7 cellular contexts compared by ENCODE assay signal in genomic region chrX:75272823-75273222, GRCh38. TPM values are rescaled to one million over a fixed set of nuclear protein-coding genes. Genes with fewer than 3 reads are reported as not detected.
DNase-seq lines count a peak whose midpoint lies in the region; ATAC-seq, FAIRE-seq and TF ChIP-seq lines count a peak whose summit lies in the region.
"Not testable (repeated sequence)": the region's sequence is repeated elsewhere in the genome, so short reads cannot be mapped to it uniquely, and the experiment has no call there.

No MANE protein-coding gene starts in this region.

- TF ChIP-seq EP300 in K562 (IDR thresholded peaks at IDR 0.05; ENCODE audit: low read length); HepG2 (IDR thresholded peaks at IDR 0.05; ENCODE audit: low read depth in 2 of 2, low read length in 2 of 2); HepG2 (CRISPR knock-in tag; IDR thresholded peaks at IDR 0.05; ENCODE audit: borderline replicate concordance): not testable (repeated sequence)

- not testable (repeated sequence) for H2AFZ ChIP-seq in SU-DHL-6 (ENCODE audit: low read depth, low read length, severe bottlenecking); K562 (ENCODE audit: low read depth, low read length); HepG2 (ENCODE audit: low read length)
- H2AFZ ChIP-seq in neuronal stem cell (ENCODE audit: low read length) = peak overlapping the region; percentile 87

- not testable (repeated sequence) for FAIRE-seq in K562 (lab: Jason Lieb, UNC); HepG2 (lab: Jason Lieb, UNC)

- H3K4me1 Mint-ChIP-seq in CD4-positive, alpha-beta memory T cell = peaks cover 16 to 50% (median 34%) of the 10 kb centered on the region in 4 donors
- peaks cover 32% of the 10 kb centered on the region for H3K4me1 Mint-ChIP-seq in activated CD4-positive, alpha-beta memory T cell treated with anti-CD3 and anti-CD28 coated beads for 36 hours (ENCODE audit: low read depth)
- H3K4me1 Mint-ChIP-seq in activated naive CD4-positive, alpha-beta T cell treated with anti-CD3 and anti-CD28 coated beads for 36 hours (ENCODE audit: low read depth) = peaks cover 36% of the 10 kb centered on the region

- H2BK120ac ChIP-seq in neuronal stem cell (ENCODE audit: low read depth, low read length) = not testable (repeated sequence)

- H3K9ac ChIP-seq in SU-DHL-6 (ENCODE audit: low read length); K562 (ENCODE audit: insufficient read depth in 1 of 2, low read depth in 2 of 2, low read length in 2 of 2); HepG2 (ENCODE audit: insufficient read depth, low read depth, low read length); neuronal stem cell (ENCODE audit: low read depth, low read length, poor library complexity): not testable (repeated sequence)

- H3K27me3 Mint-ChIP-seq in CD4-positive, alpha-beta memory T cell; activated CD4-positive, alpha-beta memory T cell treated with anti-CD3 and anti-CD28 coated beads for 36 hours; activated naive CD4-positive, alpha-beta T cell treated with anti-CD3 and anti-CD28 coated beads for 36 hours (ENCODE audit: low read depth): not testable (repeated sequence)

- H3K14ac ChIP-seq in neuronal stem cell (ENCODE audit: low read length) = not testable (repeated sequence)

- not testable (repeated sequence) for H3K79me1 ChIP-seq in neuronal stem cell (ENCODE audit: low read depth, low read length)

- H2BK15ac ChIP-seq in neuronal stem cell (ENCODE audit: low read length) = not testable (repeated sequence)

- H3K9me1 ChIP-seq in K562 (ENCODE audit: control insufficient read depth, insufficient read depth, low read length) = not testable (repeated sequence)

- H3K36me3 ChIP-seq in CD4-positive, alpha-beta memory T cell (ENCODE audit: insufficient read depth, low read length); SU-DHL-6 (ENCODE audit: low read length); K562 (ENCODE audit: control insufficient read depth, insufficient read depth, low read length); HepG2 (replicated peaks in 1 of 2; ENCODE audit: control insufficient read depth in 1 of 2, insufficient read depth in 2 of 2, low read length in 2 of 2); neuronal stem cell (replicated peaks in 1 of 2; ENCODE audit: control insufficient read depth in 2 of 2, insufficient read depth in 2 of 2, low read length in 2 of 2): not testable (repeated sequence)

- H3K4me2 ChIP-seq in SU-DHL-6 (ENCODE audit: low read depth, low read length, poor library complexity, severe bottlenecking) (peak overlapping the region; percentile 84), HepG2 (ENCODE audit: low read depth, low read length) (peak overlapping the region; percentile 64; the same call in 1 of the 2 replicates)
- H3K4me2 ChIP-seq in K562 (ENCODE audit: insufficient read depth, low read length); neuronal stem cell (ENCODE audit: insufficient read depth, low read length, poor library complexity, severe bottlenecking): not testable (repeated sequence)

- DNase-seq in CD4-positive, alpha-beta memory T cell; activated CD4-positive, alpha-beta memory T cell treated with anti-CD3 and anti-CD28 coated beads for 36 hours; activated naive CD4-positive, alpha-beta T cell treated with anti-CD3 and anti-CD28 coated beads for 36 hours; K562 (ENCODE audit: extremely low read depth in 1 of 4, low spot score in 3 of 4); HepG2 (ENCODE audit: low spot score); neuronal stem cell (ENCODE audit: low spot score): not testable (repeated sequence)

- H3K27me3 ChIP-seq in CD4-positive, alpha-beta memory T cell (ENCODE audit: insufficient read depth, low read length); SU-DHL-6 (ENCODE audit: low read length); K562 (ENCODE audit: control insufficient read depth in 2 of 2, insufficient read depth in 2 of 2, low read length in 2 of 2); HepG2 (ENCODE audit: control insufficient read depth in 1 of 2, insufficient read depth in 2 of 2, low read length in 2 of 2); neuronal stem cell (ENCODE audit: control insufficient read depth in 3 of 3, insufficient read depth in 3 of 3, low read depth in 1 of 3, low read length in 3 of 3): not testable (repeated sequence)

- H4K91ac ChIP-seq in neuronal stem cell (ENCODE audit: low read depth, low read length, poor library complexity) = not testable (repeated sequence)

- H4K20me1 ChIP-seq in SU-DHL-6 (ENCODE audit: low read depth, low read length); K562 (replicated peaks; ENCODE audit: control insufficient read depth, insufficient read depth, low read length); HepG2 (ENCODE audit: insufficient read depth, low read length): not testable (repeated sequence)

- H3K4me3 Mint-ChIP-seq in CD4-positive, alpha-beta memory T cell = peak overlapping the region in 6 of 8 donors; percentile 88 to 97 (median 94)
- H3K4me3 Mint-ChIP-seq in activated CD4-positive, alpha-beta memory T cell treated with anti-CD3 and anti-CD28 coated beads for 36 hours = peak overlapping the region; percentile 48
- H3K4me3 Mint-ChIP-seq in activated naive CD4-positive, alpha-beta T cell treated with anti-CD3 and anti-CD28 coated beads for 36 hours = peak overlapping the region; percentile 85

- in situ Hi-C loops in K562 (cut with MboI); HepG2 (cut with HindIII; ENCODE audit: extremely low pct_ligation_motif_present, low pct_unique_long_range_greater_than_20kb): not testable (repeated sequence)

- H3K79me2 ChIP-seq in SU-DHL-6 (ENCODE audit: insufficient read depth, low read length) = peaks cover 29% of the 10 kb centered on the region
- H3K79me2 ChIP-seq in K562 (ENCODE audit: control insufficient read depth, insufficient read depth, low read length) = peaks cover 31% of the 10 kb centered on the region
- H3K79me2 ChIP-seq in HepG2 (ENCODE audit: insufficient read depth, low read length) = not testable (repeated sequence)

- not testable (repeated sequence) for H3K18ac ChIP-seq in neuronal stem cell (ENCODE audit: low read length)

- H3K9me3 ChIP-seq in CD4-positive, alpha-beta memory T cell (ENCODE audit: control insufficient read depth in 1 of 2, low read length in 2 of 2); SU-DHL-6 (ENCODE audit: insufficient read depth, low read length); K562 (replicated peaks; ENCODE audit: control insufficient read depth, insufficient read depth, low read depth, low read length); HepG2 (ENCODE audit: low read length); neuronal stem cell (replicated peaks in 1 of 2; ENCODE audit: control insufficient read depth in 2 of 2, insufficient read depth in 1 of 2, low read depth in 1 of 2, low read length in 2 of 2): not testable (repeated sequence)

- H3K9me2 ChIP-seq in SU-DHL-6 (replicated peaks; ENCODE audit: insufficient read depth, low read length) = not testable (repeated sequence)

- TF ChIP-seq CTCF in SU-DHL-6 (IDR thresholded peaks at IDR 0.05; ENCODE audit: insufficient read depth, low read length, poor library complexity, severe bottlenecking); K562 (IDR thresholded peaks at IDR 0.05 in 2 of 3, conservative IDR thresholded peaks at IDR 0.05 in 1 of 3; ENCODE audit: insufficient read depth in 2 of 3, low read depth in 1 of 3, low read length in 3 of 3); HepG2 (CRISPR knock-in tag; IDR thresholded peaks at IDR 0.05): not testable (repeated sequence)

- not testable (repeated sequence) for H3K9me3 Mint-ChIP-seq in CD4-positive, alpha-beta memory T cell; activated CD4-positive, alpha-beta memory T cell treated with anti-CD3 and anti-CD28 coated beads for 36 hours; activated naive CD4-positive, alpha-beta T cell treated with anti-CD3 and anti-CD28 coated beads for 36 hours

- intact Hi-C loops in CD4-positive, alpha-beta memory T cell (cut with micrococcal nuclease) = loop anchor here (5.0 to 10.0 kb wide), 3 partner anchors 249 to 1152 kb away; partner anchors contain the start of genes MAGEE1 and ZDHHC15
- intact Hi-C loops in activated CD4-positive, alpha-beta memory T cell treated with anti-CD3 and anti-CD28 coated beads for 36 hours (cut with micrococcal nuclease) = loop anchor here (1.0 kb wide), 1 partner anchor 117 kb away; the partner anchor contains the start of gene ABCB7
- intact Hi-C loops in activated naive CD4-positive, alpha-beta T cell treated with anti-CD3 and anti-CD28 coated beads for 36 hours (cut with micrococcal nuclease) = loop anchor here (5.0 to 10.0 kb wide), 4 partner anchors 351 to 1328 kb away; no protein-coding TSS in a partner anchor
- intact Hi-C loops in K562 (cut with micrococcal nuclease) = loop anchor here (10.0 kb wide), 1 partner anchor 58 kb away; no protein-coding TSS in a partner anchor
- intact Hi-C loops in HepG2 (cut with micrococcal nuclease; ENCODE audit: unreplicated experiment) = loop anchor here (5.0 kb wide), 1 partner anchor 116 kb away; the partner anchor contains the start of gene ABCB7

- H3K27ac ChIP-seq in CD4-positive, alpha-beta memory T cell (ENCODE audit: low read depth, low read length) = peak overlapping the region; percentile 83
- H3K27ac ChIP-seq in SU-DHL-6 (ENCODE audit: low read depth, low read length); K562 (ENCODE audit: extremely low read depth, low read depth, low read length); HepG2 (ENCODE audit: extremely low read length, insufficient read depth, low read length); neuronal stem cell (replicated peaks; ENCODE audit: low read length): not testable (repeated sequence)

- POLR2A ChIA-PET in CD4-positive, alpha-beta memory T cell (lab: Charles Lee; ENCODE audit: partially characterized antibody) = interaction anchor here (1.5 kb wide), 1 partner anchor 981 kb away, joined by 4 read pairs; no protein-coding TSS in a partner anchor
- POLR2A ChIA-PET in activated CD4-positive, alpha-beta memory T cell treated with anti-CD3 and anti-CD28 coated beads for 36 hours (lab: Charles Lee); K562 (lab: Yijun Ruan, JAX); HepG2 (lab: Yijun Ruan, JAX): not testable (repeated sequence)

- CTCF ChIA-PET in CD4-positive, alpha-beta memory T cell (lab: Charles Lee; ENCODE audit: partially characterized antibody) = interaction anchor here (0.8 to 1.1 kb wide), 2 partner anchors 16 to 20 kb away, joined by 3 read pairs; no protein-coding TSS in a partner anchor
- CTCF ChIA-PET in activated CD4-positive, alpha-beta memory T cell treated with anti-CD3 and anti-CD28 coated beads for 36 hours (lab: Charles Lee); activated naive CD4-positive, alpha-beta T cell treated with anti-CD3 and anti-CD28 coated beads for 36 hours (lab: Charles Lee); K562 (lab: Yijun Ruan, JAX; ENCODE audit: low intra/inter-chr PET ratio); HepG2 (lab: Yijun Ruan, JAX; ENCODE audit: low intra/inter-chr PET ratio, low total read pairs): not testable (repeated sequence)

- peaks cover 0 to 10% of the 10 kb centered on the region in 2 donors for H3K36me3 Mint-ChIP-seq in CD4-positive, alpha-beta memory T cell
- not testable (repeated sequence) for H3K36me3 Mint-ChIP-seq in activated CD4-positive, alpha-beta memory T cell treated with anti-CD3 and anti-CD28 coated beads for 36 hours; activated naive CD4-positive, alpha-beta T cell treated with anti-CD3 and anti-CD28 coated beads for 36 hours (ENCODE audit: low read depth)

- H3K27ac Mint-ChIP-seq in CD4-positive, alpha-beta memory T cell = peak overlapping the region; percentile 91 to 98 (median 94)
- H3K27ac Mint-ChIP-seq in activated CD4-positive, alpha-beta memory T cell treated with anti-CD3 and anti-CD28 coated beads for 36 hours = peak overlapping the region; percentile 92
- H3K27ac Mint-ChIP-seq in activated naive CD4-positive, alpha-beta T cell treated with anti-CD3 and anti-CD28 coated beads for 36 hours = peak overlapping the region; percentile 79

- not testable (repeated sequence) for H3K4ac ChIP-seq in neuronal stem cell (ENCODE audit: low read length)

- not testable (repeated sequence) for H2AK5ac ChIP-seq in neuronal stem cell (ENCODE audit: low read depth, low read length)

- BruUV-seq in K562 (replicated peaks; lab: Mats Ljungman, UMichigan); HepG2 (replicated peaks; lab: Mats Ljungman, UMichigan): not testable (repeated sequence)

- not testable (repeated sequence) for ATAC-seq in K562, HepG2

- H3K23ac ChIP-seq in neuronal stem cell (ENCODE audit: low read depth, low read length, poor library complexity) = not testable (repeated sequence)

- TF ChIP-seq POLR2A in K562 (conservative IDR thresholded peaks at IDR 0.05); HepG2 (IDR thresholded peaks at IDR 0.05; ENCODE audit: insufficient read depth in 1 of 2, low read depth in 2 of 2, low read length in 2 of 2): not testable (repeated sequence)

- H3K4me1 ChIP-seq in CD4-positive, alpha-beta memory T cell (ENCODE audit: insufficient read depth, low read length) = peaks cover 37% of the 10 kb centered on the region
- H3K4me1 ChIP-seq in K562 (replicated peaks in 1 of 2; ENCODE audit: control insufficient read depth in 2 of 2, insufficient read depth in 2 of 2, low read length in 2 of 2); HepG2 (ENCODE audit: insufficient read depth, low read length); neuronal stem cell (ENCODE audit: control insufficient read depth in 2 of 2, insufficient read depth in 1 of 2, low read depth in 1 of 2, low read length in 2 of 2): not testable (repeated sequence)

- not testable (repeated sequence) for H2BK5ac ChIP-seq in neuronal stem cell (ENCODE audit: low read length)

- not testable (repeated sequence) for H2BK12ac ChIP-seq in neuronal stem cell (ENCODE audit: low read length)

- not testable (repeated sequence) for H3F3A ChIP-seq in SU-DHL-6 (ENCODE audit: insufficient read depth)

- H3K4me3 ChIP-seq in CD4-positive, alpha-beta memory T cell (ENCODE audit: low read length in 2 of 2); SU-DHL-6 (ENCODE audit: insufficient read depth, low read length, poor library complexity, severe bottlenecking); K562; HepG2 (replicated peaks in 1 of 3; ENCODE audit: insufficient read depth in 1 of 3, low read depth in 2 of 3, low read length in 3 of 3); neuronal stem cell (ENCODE audit: low read length in 2 of 2): not testable (repeated sequence)

- H4K8ac ChIP-seq in neuronal stem cell (ENCODE audit: low read depth, low read length) = not testable (repeated sequence)

- not testable (repeated sequence) for TF ChIP-seq RAD21 in K562 (CRISPR knock-in tag; conservative IDR thresholded peaks at IDR 0.05 in 1 of 2, IDR thresholded peaks at IDR 0.05 in 1 of 2); HepG2 (CRISPR knock-in tag; IDR thresholded peaks at IDR 0.05)

RNA-seq across cellular contexts. Expression of gene UPRT, which starts 1.1 kb away (rescaled TPM):
- 10 to 100 TPM; 22.0 to 23.4 TPM for total RNA-seq in CD4-positive, alpha-beta memory T cell
- 10 to 100 TPM; 17.8 to 34.4 TPM for polyA plus RNA-seq in CD4-positive, alpha-beta memory T cell
- total RNA-seq in activated CD4-positive, alpha-beta memory T cell treated with anti-CD3 and anti-CD28 coated beads for 36 hours = 10 to 100 TPM; 29.5 to 32.7 TPM
- 10 to 100 TPM; 15.1 to 18.4 TPM for total RNA-seq in activated naive CD4-positive, alpha-beta T cell treated with anti-CD3 and anti-CD28 coated beads for 36 hours
- total RNA-seq in K562 (2011; cell fraction: chromatin; rRNA removed; ENCODE audit: low replicate concordance) = 9.3 and 15.5 TPM in 2 replicates
- total RNA-seq in K562 (2011; cell fraction: nucleolus; rRNA removed) = 5.2 and 6.8 TPM in 2 replicates
- 10.2 and 16.9 TPM in 2 replicates for total RNA-seq in K562 (2011; cell fraction: nucleoplasm; rRNA removed)
- total RNA-seq in K562 (2014; rRNA removed) (9.8 and 10.2 TPM in 2 replicates), K562 (2014; rRNA removed; fragmentation: Illumina TruSeq; extraction: Trizol) (12.6 and 14.9 TPM in 2 replicates), K562 (2015; rRNA removed; fragmentation: Illumina TruSeq; extraction: Trizol) (14.0 and 14.9 TPM in 2 replicates), K562 (2021) (9.4 and 9.9 TPM in 2 replicates), HepG2 (2016; rRNA removed; fragmentation: Illumina TruSeq; extraction: Trizol) (11.3 and 13.3 TPM in 2 replicates)
- polyA plus RNA-seq in K562 (2011; rRNA removed) (6.2 and 11.2 TPM in 2 replicates), K562 (2014; fragmentation: Illumina TruSeq; extraction: Trizol) (11.8 and 15.3 TPM in 2 replicates), K562 (2014; fragmentation: Nextera tagmentation; extraction: Ambion mirVana) (10 to 100 TPM in 1 of 2 experiments, 1 to 10 TPM in 1; 7.0 to 12.1 TPM), K562 (2014; rRNA removed) (9.3 and 10.2 TPM in 2 replicates), HepG2 (2011; rRNA removed) (4.1 and 4.3 TPM in 2 replicates)
- polyA plus RNA-seq in K562 (2011; cell fraction: cytosol; rRNA removed) = 7.1 and 10.9 TPM in 2 replicates
- polyA plus RNA-seq in K562 (2011; cell fraction: nucleus; rRNA removed) = 5.4 and 5.6 TPM in 2 replicates
- 9.8 and 12.5 TPM in 2 replicates for polyA plus RNA-seq in K562 (2012)
- polyA minus RNA-seq in K562 (2011; rRNA and poly(A)+ RNA removed) = 13.3 and 14.0 TPM in 2 replicates
- 4.6 and 6.4 TPM in 2 replicates for polyA minus RNA-seq in K562 (2011; cell fraction: cytosol; rRNA and poly(A)+ RNA removed)
- polyA minus RNA-seq in K562 (2011; cell fraction: nucleus; rRNA and poly(A)+ RNA removed) = 12.8 and 19.1 TPM in 2 replicates
- 2.4 and 3.1 TPM in 2 replicates for total RNA-seq in HepG2 (2016; cell fraction: cytosol; rRNA removed; fragmentation: Illumina TruSeq; extraction: Trizol; ENCODE audit: low read depth)
- 11.6 and 12.7 TPM in 2 replicates for total RNA-seq in HepG2 (2016; cell fraction: insoluble cytoplasmic fraction; rRNA removed; fragmentation: Illumina TruSeq; extraction: Trizol)
- 5.9 and 7.5 TPM in 2 replicates for total RNA-seq in HepG2 (2016; cell fraction: membrane; rRNA removed; fragmentation: Illumina TruSeq; extraction: Trizol)
- 11.0 and 11.3 TPM in 2 replicates for total RNA-seq in HepG2 (2016; cell fraction: nucleus; rRNA removed; fragmentation: Illumina TruSeq; extraction: Trizol)
- 4.8 and 5.0 TPM in 2 replicates for polyA plus RNA-seq in HepG2 (2011; cell fraction: cytosol; rRNA removed)
- 3.7 and 5.2 TPM in 2 replicates for polyA plus RNA-seq in HepG2 (2011; cell fraction: nucleus; rRNA removed)
- 3.8 and 5.5 TPM in 2 replicates for polyA plus RNA-seq in HepG2 (2012)
- polyA plus RNA-seq in HepG2 (2016; cell fraction: cytosol; fragmentation: Illumina TruSeq; extraction: Trizol; ENCODE audit: low read depth) = 1.0 TPM in 2 replicates
- polyA plus RNA-seq in HepG2 (2016; cell fraction: insoluble cytoplasmic fraction; fragmentation: Illumina TruSeq; extraction: Trizol; ENCODE audit: low read depth) = 11.5 and 13.7 TPM in 2 replicates
- 3.5 and 3.7 TPM in 2 replicates for polyA plus RNA-seq in HepG2 (2016; cell fraction: membrane; fragmentation: Illumina TruSeq; extraction: Trizol; ENCODE audit: low read depth)
- polyA plus RNA-seq in HepG2 (2016; cell fraction: nucleus; fragmentation: Illumina TruSeq; extraction: Trizol; ENCODE audit: insufficient read depth, low read depth) = 7.1 TPM in 2 replicates
- polyA minus RNA-seq in HepG2 (2011; rRNA and poly(A)+ RNA removed; ENCODE audit: low replicate concordance) = 10.7 and 25.5 TPM in 2 replicates
- 1.9 and 7.0 TPM in 2 replicates for polyA minus RNA-seq in HepG2 (2011; cell fraction: cytosol; rRNA and poly(A)+ RNA removed)
- 26.1 and 27.6 TPM in 2 replicates for polyA minus RNA-seq in HepG2 (2011; cell fraction: nucleus; rRNA and poly(A)+ RNA removed)
- 6.3 TPM for polyA plus RNA-seq in neuronal stem cell (2013, experiment 1 of 2)
- polyA plus RNA-seq in neuronal stem cell (2013, experiment 2 of 2) = 5.6 TPM
